In the genomic region with DNA sequence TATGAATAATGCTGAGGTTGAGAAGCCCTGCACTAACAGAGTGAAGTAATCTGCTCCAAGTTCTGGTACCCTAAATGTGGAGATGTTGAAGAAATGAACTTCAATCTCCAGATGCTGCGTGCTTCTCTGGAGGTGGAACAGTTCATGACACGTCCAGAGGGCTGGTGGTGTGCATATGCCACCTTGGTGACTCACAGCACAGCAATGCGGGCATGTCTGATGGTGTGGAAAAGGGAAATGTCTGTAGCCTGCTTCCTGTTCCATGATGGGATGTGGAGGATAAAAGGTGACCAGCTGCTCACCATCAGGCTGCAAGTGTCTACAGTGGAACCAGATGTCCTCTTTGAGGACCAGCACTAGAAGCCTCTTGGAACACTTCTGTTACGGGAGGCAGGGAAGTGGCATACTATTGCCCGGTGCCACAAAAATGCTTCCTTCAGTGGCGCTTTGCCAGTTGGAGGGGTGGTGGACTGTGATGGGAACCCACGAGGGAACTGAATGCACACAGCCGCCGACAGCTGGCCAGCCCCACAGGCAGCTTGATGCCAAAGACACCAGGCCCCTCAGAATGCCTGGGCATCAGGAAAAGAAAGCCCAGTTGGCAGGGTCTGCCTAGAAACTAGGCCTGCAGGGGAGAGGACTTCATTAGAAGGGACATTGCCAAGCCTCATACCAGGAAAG, we compare ENCODE assay signal across 14 cellular contexts. TPM values are rescaled to one million over a fixed set of nuclear protein-coding genes. Genes with fewer than 3 reads are reported as not detected.
DNase-seq lines count a peak whose midpoint lies in the region; ATAC-seq and TF ChIP-seq lines count a peak whose summit lies in the region.
"Had no signal": no experiment of that assay in that cellular context is flagged by ENCODE, and none has a peak within 500 bp of the region (broad histone marks: within the 10 kb centered on the region; RNA-seq: fewer than 3 reads in every experiment).

No MANE protein-coding gene starts in this region.

- 90 to 97% methylated on average over 7 to 9 of the region's 9 CpGs for WGBS in endodermal cell (ENCODE audit: insufficient coverage in 1 of 2, insufficient read length in 1 of 2), 2 experiments

- no peak for TF ChIP-seq CTCF in endodermal cell (conservative IDR thresholded peaks at IDR 0.05)

- intact Hi-C loops in posterior vena cava (cut with DNase I) = loop anchor here (5.0 to 10.0 kb wide), 3 partner anchors 100 to 455 kb away; no protein-coding TSS in a partner anchor

- no peaks in the 10 kb centered on the region for H3K4me1 ChIP-seq in endodermal cell (ENCODE audit: control insufficient read depth, insufficient read depth, low read length)
- H3K4me1 ChIP-seq: body of pancreas had no signal

- H3K27me3 Mint-ChIP-seq in endodermal cell (ENCODE audit: insufficient read depth) = no peaks in the 10 kb centered on the region
- H3K27me3 Mint-ChIP-seq: activated CD8-positive, alpha-beta T cell treated with anti-CD3 and anti-CD28 coated beads for 36 hours had no signal

- H3K27ac Mint-ChIP-seq in endodermal cell = no peak overlapping the region
- H3K27ac Mint-ChIP-seq: activated CD8-positive, alpha-beta T cell treated with anti-CD3 and anti-CD28 coated beads for 36 hours had no signal

- no peak overlapping the region for H3K4me3 ChIP-seq in endodermal cell (ENCODE audit: low read length)
- H3K4me3 ChIP-seq: body of pancreas, gastroesophageal sphincter, spleen had no signal

- no peaks in the 10 kb centered on the region for H3K9me3 ChIP-seq in endodermal cell (ENCODE audit: control insufficient read depth, low read length)
- H3K9me3 ChIP-seq: body of pancreas, gastroesophageal sphincter, spleen had no signal

- peaks cover 8% of the 10 kb centered on the region for H3K36me3 ChIP-seq in endodermal cell (ENCODE audit: control insufficient read depth, insufficient read depth, low read length)

- no peak for ATAC-seq in HG02981 (IDR thresholded peaks at IDR 0.05; ENCODE audit: unreplicated experiment)
- ATAC-seq: activated CD8-positive, alpha-beta T cell treated with anti-CD3 and anti-CD28 coated beads for 36 hours; body of pancreas; gastroesophageal sphincter; stimulated activated effector memory CD8-positive, alpha-beta T cell treated with anti-CD3 and anti-CD28 coated beads, Interleukin-12 subunit alpha, Interleukin-12 subunit beta, amount 100 ng/mL, for 72 hours had no signal

- H3K9me3 Mint-ChIP-seq in endodermal cell = no peaks in the 10 kb centered on the region
- H3K9me3 Mint-ChIP-seq: activated CD8-positive, alpha-beta T cell treated with anti-CD3 and anti-CD28 coated beads for 36 hours; stimulated activated effector memory CD8-positive, alpha-beta T cell treated with anti-CD3 and anti-CD28 coated beads, Interleukin-12 subunit alpha, Interleukin-12 subunit beta, amount 100 ng/mL, for 72 hours had no signal

- H3K9ac ChIP-seq in endodermal cell (ENCODE audit: extremely low read depth, low read length, poor library complexity, severe bottlenecking) = no peak overlapping the region

- no peak overlapping the region for H3K27ac ChIP-seq in endodermal cell (ENCODE audit: low read depth, low read length)
- H3K27ac ChIP-seq: body of pancreas, gastroesophageal sphincter, spleen had no signal

- peaks cover 9% of the 10 kb centered on the region for H3K4me1 Mint-ChIP-seq in endodermal cell

- peaks cover 14% of the 10 kb centered on the region for H3K36me3 Mint-ChIP-seq in endodermal cell (ENCODE audit: low read depth)

- DNase-seq in NCI-H510A (lab: John Stamatoyannopoulos, UW) (peak; percentile 64), NCI-H510A treated with DMSO at 0.1 percent for 48 hours (lab: John Stamatoyannopoulos, UW) (no peak), NCI-H460 (ENCODE audit: extremely low read depth, low read depth) (peak; percentile 13), endodermal cell (peak; percentile 41), posterior vena cava (ENCODE audit: low spot score) (peak; percentile 42), DMS114 treated with DMSO at 0.1 percent for 48 hours (lab: John Stamatoyannopoulos, UW; ENCODE audit: unreplicated experiment) (no peak), NCI-H187 treated with DMSO at 0.1 percent for 48 hours (lab: John Stamatoyannopoulos, UW) (no peak)
- DNase-seq: activated CD8-positive, alpha-beta T cell treated with anti-CD3 and anti-CD28 coated beads for 36 hours; body of pancreas; NCI-H1048; spleen had no signal

- no peaks in the 10 kb centered on the region for H3K27me3 ChIP-seq in endodermal cell (ENCODE audit: control insufficient read depth, insufficient read depth, low read length, poor library complexity, severe bottlenecking)
- H3K27me3 ChIP-seq: body of pancreas, gastroesophageal sphincter, spleen had no signal

- no peak overlapping the region for H3K4me3 Mint-ChIP-seq in endodermal cell
- H3K4me3 Mint-ChIP-seq: activated CD8-positive, alpha-beta T cell treated with anti-CD3 and anti-CD28 coated beads for 36 hours; stimulated activated effector memory CD8-positive, alpha-beta T cell treated with anti-CD3 and anti-CD28 coated beads, Interleukin-12 subunit alpha, Interleukin-12 subunit beta, amount 100 ng/mL, for 72 hours had no signal

RNA-seq across cellular contexts. Expression of a gene that starts 19.9 kb away (rescaled TPM):
- total RNA-seq in NCI-H460 (2014; rRNA removed; shearing (Covaris generic)) = 12.3 and 12.9 TPM in 2 replicates
- 17.3 and 21.0 TPM in 2 replicates for polyA plus RNA-seq in NCI-H460 (2014; cell fraction: nucleus; rRNA removed)
- 10 to 100 TPM; 19.7 to 20.5 TPM for total RNA-seq in endodermal cell
- 16.2 TPM for polyA plus RNA-seq in endodermal cell (2013, experiment 1 of 2)
- polyA plus RNA-seq in endodermal cell (2013, experiment 2 of 2) = 13.6 TPM
- 10 to 100 TPM; 18.8 to 22.3 TPM for total RNA-seq in posterior vena cava

RNA-seq across cellular contexts. Expression of a gene that starts 26.2 kb away (rescaled TPM):
- total RNA-seq in NCI-H460 (2014; rRNA removed; shearing (Covaris generic)) = 51.7 and 57.8 TPM in 2 replicates
- 43.7 and 47.8 TPM in 2 replicates for polyA plus RNA-seq in NCI-H460 (2014; cell fraction: nucleus; rRNA removed)
- total RNA-seq in endodermal cell (100 to 1,000 TPM; 173 to 230 TPM), posterior vena cava (10 to 100 TPM; 38.7 to 46.1 TPM)
- 245 TPM for polyA plus RNA-seq in endodermal cell (2013, experiment 1 of 2)
- polyA plus RNA-seq in endodermal cell (2013, experiment 2 of 2) = 229 TPM

Comparison
In these comparisons a context has a peak if more than half of its experiments do, and no peak if none do; other contexts are left out.
1. DNase-seq: peak in NCI-H510A (single experiment), NCI-H460 (single experiment), endodermal cell (single experiment) and posterior vena cava (single experiment); none in NCI-H510A treated with DMSO at 0.1 percent for 48 hours (single experiment), DMS114 treated with DMSO at 0.1 percent for 48 hours (single experiment) and NCI-H187 treated with DMSO at 0.1 percent for 48 hours (single experiment).